15 cellular contexts compared by ENCODE assay signal in the genomic region with DNA sequence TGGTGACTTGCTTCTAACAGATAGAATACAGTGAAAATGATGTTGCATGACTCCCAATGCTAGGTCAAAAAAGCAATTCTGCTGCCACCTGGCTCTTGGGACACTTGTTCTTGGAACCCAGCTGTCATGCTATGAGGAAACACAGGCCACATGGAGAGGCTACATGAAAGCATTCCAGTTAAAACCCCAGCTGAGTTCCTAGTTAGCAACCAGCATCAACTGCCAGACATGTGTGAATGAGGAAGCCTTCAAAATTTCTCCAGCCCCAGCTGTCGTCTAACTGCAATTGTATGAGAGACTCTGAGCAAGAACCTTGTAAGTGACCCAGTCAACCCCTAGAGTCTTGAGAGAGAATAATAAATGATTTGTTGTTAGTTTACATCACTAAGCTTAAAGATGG.
"Had no signal": no experiment of that assay in that cellular context is flagged by ENCODE, and none has a peak within 500 bp of the region (broad histone marks: within the 10 kb centered on the region; RNA-seq: fewer than 3 reads in every experiment).

No MANE protein-coding gene starts in this region.

- DNase-seq: activated CD4-positive, alpha-beta T cell treated with anti-CD3 and anti-CD28 coated beads, Interleukin-2, amount 10 ng/mL, durations not matched to agents 24 days and 14 days; activated CD4-positive, CD25-positive, alpha-beta regulatory T cell; activated gamma-delta T cell treated with Interleukin-2 at 50 U/mL for 16 hours; activated naive CD8-positive, alpha-beta T cell treated with anti-CD3 and anti-CD28 coated beads for 36 hours; amygdala; effector memory CD8-positive, alpha-beta T cell; hippocampal formation; lower lobe of right lung; pancreas; stimulated activated CD4-positive, alpha-beta T cell treated with anti-CD3 and anti-CD28 coated beads, Interleukin-15, amount 100 ng/mL, for 24 hours; stimulated activated CD4-positive, alpha-beta T cell treated with anti-CD3 and anti-CD28 coated beads, Interleukin-4, amount 100 ng/mL, for 1 hour; stimulated activated naive CD4-positive, alpha-beta T cell; tibial artery had no signal

- H3K36me3 ChIP-seq: lower lobe of right lung, pancreas, tibial artery had no signal

- H3K27me3 ChIP-seq: pancreas, tibial artery had no signal

- H3K9me3 ChIP-seq: lower lobe of right lung, pancreas, tibial artery had no signal

- ATAC-seq: effector memory CD8-positive, alpha-beta T cell; lower lobe of right lung; pancreas had no signal

- H3K4me3 ChIP-seq: lower lobe of right lung, pancreas, skin epidermis, tibial artery had no signal

- H3K4me1 ChIP-seq: lower lobe of right lung, pancreas had no signal

- H3K27ac ChIP-seq: lower lobe of right lung, pancreas, skin epidermis, tibial artery had no signal

- FAIRE-seq: urothelium cell line had no signal
